ENCODE assay signal across 26 cellular contexts in genomic region chr1:3959361-3959760, GRCh38.
"Had no signal": no experiment of that assay in that cellular context is flagged by ENCODE, and none has a peak within 500 bp of the region (broad histone marks: within the 10 kb centered on the region; RNA-seq: fewer than 3 reads in every experiment).

No MANE protein-coding gene starts in this region.

- H3K4me3 Mint-ChIP-seq: naive thymus-derived CD4-positive, alpha-beta T cell; natural killer cell treated with Interleukin-12 subunit alpha and Interleukin-12 subunit beta and Interleukin-15 and Interleukin-18, amount 100 ng/mL, for 72 hours; stimulated activated effector memory CD8-positive, alpha-beta T cell treated with anti-CD3 and anti-CD28 coated beads, Interleukin-12 subunit alpha, Interleukin-12 subunit beta, amount 100 ng/mL, for 72 hours; stimulated activated naive CD8-positive, alpha-beta T cell treated with anti-CD3 and anti-CD28 coated beads, Interleukin-15, Interleukin-2, amounts not matched to agents 100 ng/mL and 50 ng/mL, for 24 hours had no signal

- H3K36me3 ChIP-seq: heart left ventricle, left ventricle myocardium inferior, pancreas, prostate gland, sigmoid colon, spleen, suprapubic skin, thoracic aorta, tibial artery, upper lobe of right lung had no signal

- H3K27me3 ChIP-seq: pancreas had no signal

- ATAC-seq: heart left ventricle; mucosa of descending colon; naive thymus-derived CD4-positive, alpha-beta T cell; natural killer cell treated with Interleukin-12 subunit alpha and Interleukin-12 subunit beta and Interleukin-15 and Interleukin-18, amount 100 ng/mL, for 72 hours; pancreas; right cardiac atrium; stimulated activated effector memory CD8-positive, alpha-beta T cell treated with anti-CD3 and anti-CD28 coated beads, Interleukin-12 subunit alpha, Interleukin-12 subunit beta, amount 100 ng/mL, for 72 hours; upper lobe of right lung had no signal

- H3K36me3 Mint-ChIP-seq: naive thymus-derived CD4-positive, alpha-beta T cell; natural killer cell treated with Interleukin-12 subunit alpha and Interleukin-12 subunit beta and Interleukin-15 and Interleukin-18, amount 100 ng/mL, for 72 hours; stimulated activated effector memory CD8-positive, alpha-beta T cell treated with anti-CD3 and anti-CD28 coated beads, Interleukin-12 subunit alpha, Interleukin-12 subunit beta, amount 100 ng/mL, for 72 hours had no signal

- H3K4me1 ChIP-seq: heart left ventricle, left ventricle myocardium inferior, pancreas, prostate gland, spleen, suprapubic skin, tibial artery, upper lobe of right lung had no signal

- H3K27ac Mint-ChIP-seq: naive thymus-derived CD4-positive, alpha-beta T cell; natural killer cell treated with Interleukin-12 subunit alpha and Interleukin-12 subunit beta and Interleukin-15 and Interleukin-18, amount 100 ng/mL, for 72 hours; stimulated activated effector memory CD8-positive, alpha-beta T cell treated with anti-CD3 and anti-CD28 coated beads, Interleukin-12 subunit alpha, Interleukin-12 subunit beta, amount 100 ng/mL, for 72 hours; stimulated activated naive CD8-positive, alpha-beta T cell treated with anti-CD3 and anti-CD28 coated beads, Interleukin-15, Interleukin-2, amounts not matched to agents 100 ng/mL and 50 ng/mL, for 24 hours had no signal

- H3K4me2 ChIP-seq: hepatocyte had no signal

- H3K27ac ChIP-seq: heart left ventricle, hepatocyte, left ventricle myocardium inferior, pancreas, prostate gland, sigmoid colon, spleen, suprapubic skin, thoracic aorta, tibial artery, upper lobe of right lung had no signal

- H3K9me3 ChIP-seq: heart left ventricle, left ventricle myocardium inferior, mucosa of descending colon, pancreas, prostate gland, sigmoid colon, spleen, suprapubic skin, thoracic aorta, tibial artery, upper lobe of right lung had no signal

- DNase-seq: heart left ventricle; islet precursor cell; left ventricle myocardium inferior; midbrain; mucosa of descending colon; naive thymus-derived CD4-positive, alpha-beta T cell; nucleus accumbens; pancreas; retina; right cardiac atrium; sigmoid colon; small intestine; spleen; stimulated activated CD4-positive, alpha-beta T cell treated with anti-CD3 and anti-CD28 coated beads, Interleukin-4, amount 100 ng/mL, for 24 hours; stimulated activated naive CD4-positive, alpha-beta T cell; tibial artery; trophoblast cell; upper lobe of right lung had no signal

- H2AFZ ChIP-seq: hepatocyte had no signal

- H3K9me3 Mint-ChIP-seq: natural killer cell treated with Interleukin-12 subunit alpha and Interleukin-12 subunit beta and Interleukin-15 and Interleukin-18, amount 100 ng/mL, for 72 hours; stimulated activated effector memory CD8-positive, alpha-beta T cell treated with anti-CD3 and anti-CD28 coated beads, Interleukin-12 subunit alpha, Interleukin-12 subunit beta, amount 100 ng/mL, for 72 hours; stimulated activated naive CD8-positive, alpha-beta T cell treated with anti-CD3 and anti-CD28 coated beads, Interleukin-15, Interleukin-2, amounts not matched to agents 100 ng/mL and 50 ng/mL, for 24 hours had no signal

- H3K79me2 ChIP-seq: hepatocyte had no signal

- H3K4me3 ChIP-seq: heart left ventricle, hepatocyte, left ventricle myocardium inferior, lung, mucosa of descending colon, pancreas, prostate gland, sigmoid colon, spleen, suprapubic skin, thoracic aorta, tibial artery, upper lobe of right lung had no signal

- H3K4me1 Mint-ChIP-seq: naive thymus-derived CD4-positive, alpha-beta T cell had no signal
